8 cellular contexts compared by ENCODE assay signal in genomic region chr5:16617272-16617973, GRCh38. TPM values are rescaled to one million over a fixed set of nuclear protein-coding genes. Genes with fewer than 3 reads are reported as not detected.
DNase-seq lines count a peak whose midpoint lies in the region; ATAC-seq and TF ChIP-seq lines count a peak whose summit lies in the region.

No MANE protein-coding gene starts in this region.

- peaks cover 8 to 11% (median 11%) of the 10 kb centered on the region in 3 donors for H3K4me1 ChIP-seq in skeletal muscle tissue (ENCODE audit: control insufficient read depth in 3 of 3, insufficient read depth in 3 of 3, low read length in 3 of 3)

- ATAC-seq in HG02943 (IDR thresholded peaks at IDR 0.05; ENCODE audit: low read depth, unreplicated experiment), result peak; percentile 10

- H3K4me3 ChIP-seq in fibroblast of villous mesenchyme (ENCODE audit: low read depth, low read length) (peak overlapping the region; percentile 47), skeletal muscle tissue (ENCODE audit: low read length in 3 of 3) (peak overlapping the region; percentile 61 to 74 (median 70))

- H3K9me3 ChIP-seq in skeletal muscle tissue (ENCODE audit: control insufficient read depth in 3 of 3, low read length in 3 of 3), result no peaks in the 10 kb centered on the region

- peak overlapping the region; percentile 59 to 72 (median 67) for H3K9ac ChIP-seq in skeletal muscle tissue (ENCODE audit: low read depth in 1 of 3, low read length in 3 of 3)

- no peak for TF ChIP-seq CTCF in fibroblast of villous mesenchyme (IDR thresholded peaks at IDR 0.05; ENCODE audit: insufficient read depth, low read depth, low read length)

- in situ Hi-C loops in ACHN (cut with HindIII; ENCODE audit: low pct_ligation_motif_present, low pct_unique_long_range_greater_than_20kb, low sequenced_read_pairs), result no loop called here

- no peak overlapping the region for H3K27ac ChIP-seq in skeletal muscle tissue (ENCODE audit: low read depth, low read length)

- peaks cover 0 to 7% (median 5%) of the 10 kb centered on the region in 3 donors for H3K27me3 ChIP-seq in skeletal muscle tissue (ENCODE audit: control insufficient read depth in 3 of 3, insufficient read depth in 3 of 3, low read length in 3 of 3)

- H3K36me3 ChIP-seq in skeletal muscle tissue (ENCODE audit: control insufficient read depth in 3 of 3, insufficient read depth in 3 of 3, low read length in 3 of 3), result no peaks in the 10 kb centered on the region

- DNase-seq in ACHN (peak; percentile 12), fibroblast of villous mesenchyme (ENCODE audit: low read depth) (no peak), islet precursor cell (no peak), SIG-M5 (lab: John Stamatoyannopoulos, UW) (no peak), COR-L47 (lab: John Stamatoyannopoulos, UW) (no peak)
- DNase-seq in activated CD8-positive, alpha-beta memory T cell treated with anti-CD3 and anti-CD28 coated beads, Interleukin-2, amount 50 U/mL, for 48 hours, result peak; percentile 69

RNA-seq across cellular contexts. Expression of gene RETREG1, which starts 0.6 kb away (rescaled TPM):
- total RNA-seq in fibroblast of villous mesenchyme (0.64 and 1.7 TPM in 2 replicates), skeletal muscle tissue (61.1 TPM)

Comparison
In these comparisons a context has a peak if more than half of its experiments do, and no peak if none do; other contexts are left out.
1. DNase-seq: peak in ACHN (single experiment) and activated CD8-positive, alpha-beta memory T cell treated with anti-CD3 and anti-CD28 coated beads, Interleukin-2, amount 50 U/mL, for 48 hours (single experiment); none in fibroblast of villous mesenchyme (single experiment), islet precursor cell (single experiment), SIG-M5 (single experiment) and COR-L47 (single experiment).
2. RNA of gene RETREG1, which starts 0.6 kb away (total RNA-seq): 61.1 TPM in skeletal muscle tissue (single experiment); 0.64 to 1.7 TPM in fibroblast of villous mesenchyme; every median in the first group is over 10 times any median in the second.